In the genomic region with DNA sequence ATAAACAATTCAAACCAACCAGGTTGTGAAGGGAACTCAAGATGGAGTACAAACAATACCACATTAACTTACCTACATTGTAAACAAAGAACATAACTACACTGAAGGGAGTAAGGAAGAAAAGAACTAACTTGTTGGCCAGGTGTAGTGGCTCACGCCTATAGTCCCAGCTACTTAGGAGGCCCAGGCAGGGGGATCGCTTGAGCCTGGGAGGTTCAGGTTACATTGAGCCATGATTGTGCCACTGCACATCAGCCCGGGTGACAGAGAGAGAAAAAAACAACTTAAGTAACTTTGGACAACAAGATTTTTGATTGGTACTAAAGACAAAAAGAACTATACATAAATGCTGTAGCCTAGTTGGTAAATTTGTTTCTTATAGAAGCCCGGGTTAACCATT, we compare ENCODE assay signal across 20 cellular contexts.
DNase-seq lines count a peak whose midpoint lies in the region; ATAC-seq and TF ChIP-seq lines count a peak whose summit lies in the region.
"Had no signal": no experiment of that assay in that cellular context is flagged by ENCODE, and none has a peak within 500 bp of the region (broad histone marks: within the 10 kb centered on the region; RNA-seq: fewer than 3 reads in every experiment).

No MANE protein-coding gene starts in this region.

- POLR2A ChIA-PET in SK-N-SH (lab: Yijun Ruan, JAX) = no interaction called here

- TF ChIP-seq CTCF in SU-DHL-6 (IDR thresholded peaks at IDR 0.05; ENCODE audit: insufficient read depth, low read length, poor library complexity, severe bottlenecking) = no peak
- no peak for TF ChIP-seq CTCF in SK-N-SH (IDR thresholded peaks at IDR 0.05)

- 71% methylated on average over 4 of the region's 4 CpGs for WGBS in SK-N-SH (ENCODE audit: low lambda C conversion rate)

- H3K4me3 ChIP-seq in SU-DHL-6 (ENCODE audit: insufficient read depth, low read length, poor library complexity, severe bottlenecking) (peak overlapping the region; percentile 11), SK-N-SH (ENCODE audit: low read depth in 2 of 2, low read length in 1 of 2) (no peak overlapping the region)
- H3K4me3 ChIP-seq: GM23248 had no signal

- no peak for TF ChIP-seq RAD21 in SK-N-SH (IDR thresholded peaks at IDR 0.05; ENCODE audit: low read length)

- H3K9me2 ChIP-seq in SU-DHL-6 (replicated peaks; ENCODE audit: insufficient read depth, low read length) = no peaks in the 10 kb centered on the region
- no peaks in the 10 kb centered on the region for H3K9me2 ChIP-seq in SK-N-SH

- H3K9ac ChIP-seq in SU-DHL-6 (ENCODE audit: low read length) (peak overlapping the region; percentile 2; the same call in 1 of the 2 replicates), SK-N-SH (no peak overlapping the region)
- H3K9ac ChIP-seq: GM23248 had no signal

- ATAC-seq in GM21529 (IDR thresholded peaks at IDR 0.05; ENCODE audit: unreplicated experiment) = no peak
- ATAC-seq in GM18498 (IDR thresholded peaks at IDR 0.05; ENCODE audit: unreplicated experiment) = no peak
- ATAC-seq: HepG2, Right ventricle myocardium inferior had no signal

- peaks cover 4% of the 10 kb centered on the region; the same call in 1 of the 2 replicates for H3K9me3 ChIP-seq in SU-DHL-6 (ENCODE audit: insufficient read depth, low read length)
- no peaks in the 10 kb centered on the region for H3K9me3 ChIP-seq in SK-N-SH
- H3K9me3 ChIP-seq: BE2C had no signal

- H3K27ac ChIP-seq in SU-DHL-6 (ENCODE audit: low read depth, low read length) = peak overlapping the region; percentile 82
- no peak overlapping the region for H3K27ac ChIP-seq in SK-N-SH (ENCODE audit: low read depth in 2 of 2, low read length in 1 of 2)
- H3K27ac ChIP-seq: GM23248 had no signal

- peak; percentile 58 for DNase-seq in NCI-H82 (lab: John Stamatoyannopoulos, UW)
- no peak for DNase-seq in NCI-H82 treated with DMSO at 0.1 percent for 48 hours (lab: John Stamatoyannopoulos, UW; ENCODE audit: unreplicated experiment)
- DNase-seq in left kidney (ENCODE audit: low read depth, low spot score) = peak; percentile 82
- DNase-seq in SK-N-SH = no peak
- DNase-seq: BE2C; CD4-positive, CD25-positive, alpha-beta regulatory T cell; COR-L47; DMS 273 treated with DMSO at 0.1 percent for 48 hours; DND-41; GM23248; KG1; NCI-H1417 treated with DMSO at 0.1 percent for 48 hours; NCI-H2029; NCI-H226; NK-92 treated with Interleukin-12 subunit alpha and Interleukin-12 subunit beta, amount 100 ng/mL, for 24 hours had no signal

- no peaks in the 10 kb centered on the region for H3K27me3 ChIP-seq in SU-DHL-6 (ENCODE audit: low read length)
- H3K27me3 ChIP-seq in SK-N-SH (ENCODE audit: insufficient read depth) = peaks cover 5% of the 10 kb centered on the region; the same call in 1 of the 2 replicates

- no peaks in the 10 kb centered on the region; a peak in 1 of 4 replicates for H3K4me1 ChIP-seq in SK-N-SH (ENCODE audit: control insufficient read depth in 1 of 2, insufficient read depth in 2 of 2, low read depth in 1 of 2, low read length in 1 of 2)
- H3K4me1 ChIP-seq: BE2C had no signal

- H3K4me2 ChIP-seq in SU-DHL-6 (ENCODE audit: low read depth, low read length, poor library complexity, severe bottlenecking) = peak overlapping the region; percentile 81
- H3K4me2 ChIP-seq in SK-N-SH = no peak overlapping the region

- CTCF ChIA-PET in SK-N-SH (lab: Yijun Ruan, JAX) = interaction anchor here (3.1 kb wide), 1 partner anchor 33 kb away, joined by 13 read pairs; no protein-coding TSS in a partner anchor

- H2AFZ ChIP-seq in SU-DHL-6 (ENCODE audit: low read depth, low read length, severe bottlenecking) (peak overlapping the region; percentile 2), SK-N-SH (ENCODE audit: low read depth) (no peak overlapping the region)
- H2AFZ ChIP-seq: GM23248 had no signal

- H3K79me2 ChIP-seq in SU-DHL-6 (ENCODE audit: insufficient read depth, low read length) (no peaks in the 10 kb centered on the region), SK-N-SH (ENCODE audit: insufficient read depth) (no peaks in the 10 kb centered on the region)

- peaks cover 24% of the 10 kb centered on the region for H3F3A ChIP-seq in SU-DHL-6 (ENCODE audit: insufficient read depth)
- no peaks in the 10 kb centered on the region for H3F3A ChIP-seq in SK-N-SH (replicated peaks; ENCODE audit: insufficient read depth)

- H3K36me3 ChIP-seq in SU-DHL-6 (ENCODE audit: low read length) (peaks cover 5% of the 10 kb centered on the region; the same call in 1 of the 2 replicates), SK-N-SH (replicated peaks in 1 of 2; ENCODE audit: control insufficient read depth in 1 of 2, insufficient read depth in 2 of 2, low read length in 1 of 2) (no peaks in the 10 kb centered on the region)
- H3K36me3 ChIP-seq: BE2C had no signal

- H4K20me1 ChIP-seq in SU-DHL-6 (ENCODE audit: low read depth, low read length) = no peaks in the 10 kb centered on the region
- no peaks in the 10 kb centered on the region for H4K20me1 ChIP-seq in SK-N-SH (ENCODE audit: insufficient read depth)

- TF ChIP-seq EP300 in SK-N-SH (IDR thresholded peaks at IDR 0.05; ENCODE audit: borderline replicate concordance in 1 of 2, low read depth in 1 of 2, low read length in 1 of 2) = no peak

TF ChIP-seq in SK-N-SH, 30 proteins besides CTCF, POLR2A, EP300 and RAD21:
- TF ChIP-seq FOXJ3 (CRISPR knock-in tag; IDR thresholded peaks at IDR 0.05) = no peak
- no peak for TF ChIP-seq RCOR1 (IDR thresholded peaks at IDR 0.05; ENCODE audit: low read length)
- TF ChIP-seq, protein P1, sequence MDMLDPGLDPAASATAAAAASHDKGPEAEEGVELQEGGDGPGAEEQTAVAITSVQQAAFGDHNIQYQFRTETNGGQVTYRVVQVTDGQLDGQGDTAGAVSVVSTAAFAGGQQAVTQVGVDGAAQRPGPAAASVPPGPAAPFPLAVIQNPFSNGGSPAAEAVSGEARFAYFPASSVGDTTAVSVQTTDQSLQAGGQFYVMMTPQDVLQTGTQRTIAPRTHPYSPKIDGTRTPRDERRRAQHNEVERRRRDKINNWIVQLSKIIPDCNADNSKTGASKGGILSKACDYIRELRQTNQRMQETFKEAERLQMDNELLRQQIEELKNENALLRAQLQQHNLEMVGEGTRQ (IDR thresholded peaks at IDR 0.05; ENCODE audit: borderline replicate concordance, low read depth, low read length) = no peak
- no peak for TF ChIP-seq GATA2 (CRISPR knock-in tag; IDR thresholded peaks at IDR 0.05)
- TF ChIP-seq, protein P2, sequence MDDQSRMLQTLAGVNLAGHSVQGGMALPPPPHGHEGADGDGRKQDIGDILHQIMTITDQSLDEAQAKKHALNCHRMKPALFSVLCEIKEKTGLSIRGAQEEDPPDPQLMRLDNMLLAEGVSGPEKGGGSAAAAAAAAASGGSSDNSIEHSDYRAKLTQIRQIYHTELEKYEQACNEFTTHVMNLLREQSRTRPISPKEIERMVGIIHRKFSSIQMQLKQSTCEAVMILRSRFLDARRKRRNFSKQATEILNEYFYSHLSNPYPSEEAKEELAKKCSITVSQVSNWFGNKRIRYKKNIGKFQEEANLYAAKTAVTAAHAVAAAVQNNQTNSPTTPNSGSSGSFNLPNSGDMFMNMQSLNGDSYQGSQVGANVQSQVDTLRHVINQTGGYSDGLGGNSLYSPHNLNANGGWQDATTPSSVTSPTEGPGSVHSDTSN (IDR thresholded peaks at IDR 0.05) = no peak
- no peak for TF ChIP-seq SMC3 (IDR thresholded peaks at IDR 0.05; ENCODE audit: low read depth, low read length)
- TF ChIP-seq JUND (IDR thresholded peaks at IDR 0.05) = no peak
- no peak for TF ChIP-seq TCF12 (IDR thresholded peaks at IDR 0.05)
- TF ChIP-seq MEF2A (IDR thresholded peaks at IDR 0.05; ENCODE audit: borderline replicate concordance, low read depth) = no peak
- TF ChIP-seq NFIC (IDR thresholded peaks at IDR 0.05; ENCODE audit: borderline replicate concordance) = no peak
- TF ChIP-seq, protein P3, sequence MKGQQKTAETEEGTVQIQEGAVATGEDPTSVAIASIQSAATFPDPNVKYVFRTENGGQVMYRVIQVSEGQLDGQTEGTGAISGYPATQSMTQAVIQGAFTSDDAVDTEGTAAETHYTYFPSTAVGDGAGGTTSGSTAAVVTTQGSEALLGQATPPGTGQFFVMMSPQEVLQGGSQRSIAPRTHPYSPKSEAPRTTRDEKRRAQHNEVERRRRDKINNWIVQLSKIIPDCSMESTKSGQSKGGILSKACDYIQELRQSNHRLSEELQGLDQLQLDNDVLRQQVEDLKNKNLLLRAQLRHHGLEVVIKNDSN (IDR thresholded peaks at IDR 0.05; ENCODE audit: borderline replicate concordance, low read depth) = no peak
- TF ChIP-seq, protein P4, sequence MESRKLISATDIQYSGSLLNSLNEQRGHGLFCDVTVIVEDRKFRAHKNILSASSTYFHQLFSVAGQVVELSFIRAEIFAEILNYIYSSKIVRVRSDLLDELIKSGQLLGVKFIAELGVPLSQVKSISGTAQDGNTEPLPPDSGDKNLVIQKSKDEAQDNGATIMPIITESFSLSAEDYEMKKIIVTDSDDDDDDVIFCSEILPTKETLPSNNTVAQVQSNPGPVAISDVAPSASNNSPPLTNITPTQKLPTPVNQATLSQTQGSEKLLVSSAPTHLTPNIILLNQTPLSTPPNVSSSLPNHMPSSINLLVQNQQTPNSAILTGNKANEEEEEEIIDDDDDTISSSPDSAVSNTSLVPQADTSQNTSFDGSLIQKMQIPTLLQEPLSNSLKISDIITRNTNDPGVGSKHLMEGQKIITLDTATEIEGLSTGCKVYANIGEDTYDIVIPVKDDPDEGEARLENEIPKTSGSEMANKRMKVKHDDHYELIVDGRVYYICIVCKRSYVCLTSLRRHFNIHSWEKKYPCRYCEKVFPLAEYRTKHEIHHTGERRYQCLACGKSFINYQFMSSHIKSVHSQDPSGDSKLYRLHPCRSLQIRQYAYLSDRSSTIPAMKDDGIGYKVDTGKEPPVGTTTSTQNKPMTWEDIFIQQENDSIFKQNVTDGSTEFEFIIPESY (IDR thresholded peaks at IDR 0.05; ENCODE audit: borderline replicate concordance, low read depth) = no peak

Comparison
In these comparisons a context has a peak if more than half of its experiments do, and no peak if none do; other contexts are left out.
1. DNase-seq: peak in NCI-H82 (single experiment) and left kidney (single experiment); none in NCI-H82 treated with DMSO at 0.1 percent for 48 hours (single experiment) and SK-N-SH (single experiment).